Comparison of ENCODE assay signal across 1 cellular context in the genomic region with DNA sequence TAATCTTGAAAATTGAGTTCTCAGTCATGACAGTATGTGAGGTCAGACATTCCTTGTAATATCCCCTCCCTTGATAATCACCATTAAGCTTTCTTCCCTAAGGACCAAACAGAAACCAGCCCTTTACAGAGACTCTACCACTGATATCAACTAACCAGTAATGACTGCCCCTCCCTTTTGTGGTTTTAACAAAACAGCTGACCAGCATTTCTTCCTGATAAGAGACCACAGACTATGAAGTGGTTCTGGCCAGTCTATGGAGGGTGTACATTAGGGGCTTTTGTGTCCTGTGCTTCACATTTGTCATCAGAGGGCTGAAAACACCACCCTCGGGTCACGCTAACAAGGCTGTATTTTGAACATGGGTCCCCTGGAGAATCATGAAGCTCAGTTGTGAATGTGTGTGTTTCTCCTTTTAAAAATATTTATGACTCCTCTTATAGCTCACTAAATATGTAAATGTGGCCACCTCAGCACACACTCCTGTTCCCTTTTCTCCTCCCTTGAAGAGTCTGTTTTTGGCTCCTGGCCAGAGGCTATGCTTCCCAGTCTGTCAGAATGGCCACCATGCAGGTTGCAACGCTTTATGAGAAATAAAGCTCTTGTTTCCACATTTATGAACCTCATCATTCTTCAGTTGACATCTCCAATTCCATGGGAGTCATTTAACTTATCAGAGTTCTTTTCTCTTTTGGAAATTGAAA.
TF ChIP-seq lines count a peak whose summit lies in the region.

No MANE protein-coding gene starts in this region.

TF ChIP-seq in GM12878, 131 proteins besides CTCF, POLR2A, EP300 and RAD21 (continued from another document):
- peak; percentile 83 to 88; a peak in 3 of 4 replicates for TF ChIP-seq IKZF2 (IDR thresholded peaks at IDR 0.05)
- peak; percentile 21; the same call in 1 of the 2 replicates for TF ChIP-seq CHD2 (IDR thresholded peaks at IDR 0.05; ENCODE audit: borderline replicate concordance, low read depth, low read length)
- TF ChIP-seq JUNB (IDR thresholded peaks at IDR 0.05) = no peak
- no peak for TF ChIP-seq FOS (IDR thresholded peaks at IDR 0.05; ENCODE audit: borderline replicate concordance, extremely low read depth, insufficient read length)
- TF ChIP-seq, protein P1, sequence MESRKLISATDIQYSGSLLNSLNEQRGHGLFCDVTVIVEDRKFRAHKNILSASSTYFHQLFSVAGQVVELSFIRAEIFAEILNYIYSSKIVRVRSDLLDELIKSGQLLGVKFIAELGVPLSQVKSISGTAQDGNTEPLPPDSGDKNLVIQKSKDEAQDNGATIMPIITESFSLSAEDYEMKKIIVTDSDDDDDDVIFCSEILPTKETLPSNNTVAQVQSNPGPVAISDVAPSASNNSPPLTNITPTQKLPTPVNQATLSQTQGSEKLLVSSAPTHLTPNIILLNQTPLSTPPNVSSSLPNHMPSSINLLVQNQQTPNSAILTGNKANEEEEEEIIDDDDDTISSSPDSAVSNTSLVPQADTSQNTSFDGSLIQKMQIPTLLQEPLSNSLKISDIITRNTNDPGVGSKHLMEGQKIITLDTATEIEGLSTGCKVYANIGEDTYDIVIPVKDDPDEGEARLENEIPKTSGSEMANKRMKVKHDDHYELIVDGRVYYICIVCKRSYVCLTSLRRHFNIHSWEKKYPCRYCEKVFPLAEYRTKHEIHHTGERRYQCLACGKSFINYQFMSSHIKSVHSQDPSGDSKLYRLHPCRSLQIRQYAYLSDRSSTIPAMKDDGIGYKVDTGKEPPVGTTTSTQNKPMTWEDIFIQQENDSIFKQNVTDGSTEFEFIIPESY (IDR thresholded peaks at IDR 0.05) = no peak
- peak; percentile 33; the same call in 1 of the 2 replicates for TF ChIP-seq BCL11A (IDR thresholded peaks at IDR 0.05; ENCODE audit: low read depth, low read length)
- no peak for TF ChIP-seq NR2C2 (IDR thresholded peaks at IDR 0.05; ENCODE audit: borderline replicate concordance, control insufficient read depth, insufficient read length, low read depth)
TF ChIP-seq in GM12878: peak in this region for 20.
